Comparison of ENCODE assay signal across 1 cellular context in the genomic region with DNA sequence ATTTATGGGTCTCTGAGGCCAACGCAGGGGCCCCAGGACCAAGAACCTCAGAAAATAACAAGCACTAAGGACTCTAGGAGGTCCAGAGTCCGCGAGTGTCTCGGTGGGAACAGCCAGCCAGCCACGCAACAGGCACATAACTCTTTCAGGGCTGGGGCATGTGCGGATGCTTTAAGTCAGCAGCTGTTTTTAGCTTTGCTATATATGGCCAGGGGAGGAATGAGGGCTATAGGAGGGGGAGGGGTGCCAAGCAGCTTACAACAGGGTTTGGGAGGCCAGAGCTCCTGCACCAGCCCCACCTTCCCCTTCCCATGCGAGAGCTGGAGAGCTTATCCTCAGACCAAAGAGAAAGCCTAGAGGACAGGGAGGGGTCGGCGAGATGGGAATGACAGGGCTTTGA.
TF ChIP-seq lines count a peak whose summit lies in the region.

No MANE protein-coding gene starts in this region.

TF ChIP-seq in H1, 55 proteins besides CTCF, POLR2A, EP300 and RAD21:
- TF ChIP-seq SP2 (IDR thresholded peaks at IDR 0.05; ENCODE audit: low read length) (no peak), SRF (IDR thresholded peaks at IDR 0.05; ENCODE audit: low read depth, low read length) (peak; percentile 75; the same call in 1 of the 2 replicates)
